Comparison of ENCODE assay signal across 17 cellular contexts in genomic region chr3:97579365-97579764, GRCh38.
DNase-seq lines count a peak whose midpoint lies in the region; ATAC-seq and TF ChIP-seq lines count a peak whose summit lies in the region.
"Had no signal": no experiment of that assay in that cellular context is flagged by ENCODE, and none has a peak within 500 bp of the region (broad histone marks: within the 10 kb centered on the region; RNA-seq: fewer than 3 reads in every experiment).

No MANE protein-coding gene starts in this region.

- peak; percentile 93 for DNase-seq in NCI-H2029 (lab: John Stamatoyannopoulos, UW)
- DNase-seq in RWPE1 (ENCODE audit: low spot score), result peak; percentile 14
- DNase-seq in left kidney (ENCODE audit: low read depth, low spot score), result peak; percentile 87
- DNase-seq in stimulated activated CD4-positive, alpha-beta T cell treated with anti-CD3 and anti-CD28 coated beads, Interleukin-2, amount 100 ng/mL, for 48 hours, result no peak
- DNase-seq in mesenteric fat pad (ENCODE audit: low spot score), result no peak
- DNase-seq in Right ventricle myocardium inferior (ENCODE audit: missing footprints), result no peak
- no peak for DNase-seq in GM10266 (ENCODE audit: extremely low spot score)
- DNase-seq: activated CD4-positive, alpha-beta T cell treated with anti-CD3 and anti-CD28 coated beads, Interleukin-2, amount 50 U/mL, for 4 hours; activated effector memory CD4-positive, alpha-beta T cell treated with Interleukin-2 at 50 U/mL for 16 hours; CD4-positive, CD25-positive, alpha-beta regulatory T cell; lower lobe of right lung; MG63; OCI-M1; T-helper 17 cell had no signal

- TF ChIP-seq CTCF in RWPE1 (conservative IDR thresholded peaks at IDR 0.05; ENCODE audit: low read depth) (no peak), GM10266 (IDR thresholded peaks at IDR 0.05; ENCODE audit: control insufficient read depth, insufficient read depth, low read depth, missing control alignments) (no peak)

- peak; percentile 60 for ATAC-seq in GM19463 (IDR thresholded peaks at IDR 0.05; ENCODE audit: unreplicated experiment)
- ATAC-seq in Right ventricle myocardium inferior, result no peak
- ATAC-seq: lower lobe of right lung, T-helper 17 cell had no signal

- CTCF ChIA-PET in RWPE1 (lab: Yijun Ruan, JAX), result no interaction called here

- no peak overlapping the region for H3K27ac ChIP-seq in RWPE1
- H3K27ac ChIP-seq: hepatocyte, lower lobe of right lung, thoracic aorta had no signal

- POLR2A ChIA-PET in RWPE1 (lab: Yijun Ruan, JAX; ENCODE audit: low non-redundant PET), result no interaction called here

- intact Hi-C loops in Right ventricle myocardium inferior (cut with DNase I), result no loop called here

Comparison
In these comparisons a context has a peak if more than half of its experiments do, and no peak if none do; other contexts are left out.
1. DNase-seq: peak in NCI-H2029 (single experiment), RWPE1 (single experiment) and left kidney (single experiment); none in stimulated activated CD4-positive, alpha-beta T cell treated with anti-CD3 and anti-CD28 coated beads, Interleukin-2, amount 100 ng/mL, for 48 hours (0 of 2), mesenteric fat pad (single experiment), Right ventricle myocardium inferior (single experiment) and GM10266 (single experiment).